Comparison of ENCODE assay signal across 8 cellular contexts in genomic region chr6:44074383-44075136, GRCh38.
DNase-seq lines count a peak whose midpoint lies in the region; ATAC-seq and TF ChIP-seq lines count a peak whose summit lies in the region.

No MANE protein-coding gene starts in this region.

- no peaks in the 10 kb centered on the region for H3K36me3 ChIP-seq in effector memory CD4-positive, alpha-beta T cell (ENCODE audit: control insufficient read depth, insufficient read depth, low read length)
- H3K36me3 ChIP-seq in muscle layer of duodenum (ENCODE audit: control insufficient read depth in 1 of 2, insufficient read depth in 2 of 2, low read length in 2 of 2): no peaks in the 10 kb centered on the region

- H3K9me3 Mint-ChIP-seq in stimulated activated memory B cell treated with anti-CD40 and anti-IgM and Interleukin-4, amounts not matched to agents 10 μg/mL and 1 μg/mL and 100 μg/mL, for 72 hours: no peaks in the 10 kb centered on the region

- no peak overlapping the region for H3K27ac Mint-ChIP-seq in stimulated activated memory B cell treated with anti-CD40 and anti-IgM and Interleukin-4, amounts not matched to agents 10 μg/mL and 1 μg/mL and 100 μg/mL, for 72 hours

- peaks cover 86% of the 10 kb centered on the region for H3K27me3 Mint-ChIP-seq in stimulated activated memory B cell treated with anti-CD40 and anti-IgM and Interleukin-4, amounts not matched to agents 10 μg/mL and 1 μg/mL and 100 μg/mL, for 72 hours

- peak overlapping the region; percentile 18 for H3K4me3 ChIP-seq in effector memory CD4-positive, alpha-beta T cell (ENCODE audit: insufficient read depth, low read depth, low read length, poor library complexity, severe bottlenecking)
- peak overlapping the region in 1 of 2 donors; percentile 53 for H3K4me3 ChIP-seq in muscle layer of duodenum (ENCODE audit: low read depth in 1 of 2, low read length in 2 of 2)

- TF ChIP-seq CTCF in GM13976 (IDR thresholded peaks at IDR 0.05; ENCODE audit: borderline replicate concordance, control extremely low read depth, extremely low read depth, insufficient read depth, missing control alignments): peak; percentile 90

- peaks cover 11% of the 10 kb centered on the region for H3K4me1 ChIP-seq in effector memory CD4-positive, alpha-beta T cell (ENCODE audit: control insufficient read depth, insufficient read depth, low read length, poor library complexity, severe bottlenecking)
- H3K4me1 ChIP-seq in muscle layer of duodenum (ENCODE audit: control insufficient read depth in 1 of 2, insufficient read depth in 2 of 2, low read length in 2 of 2): peaks cover 12 to 46% of the 10 kb centered on the region in 2 donors

- ATAC-seq in HG03469 (IDR thresholded peaks at IDR 0.05; ENCODE audit: unreplicated experiment): peak; percentile 33
- peak; percentile 64 for ATAC-seq in stimulated activated memory B cell treated with anti-CD40 and anti-IgM and Interleukin-4, amounts not matched to agents 10 μg/mL and 1 μg/mL and 100 μg/mL, for 72 hours
- ATAC-seq in GM19324 (IDR thresholded peaks at IDR 0.05; ENCODE audit: low FRiP score, unreplicated experiment): no peak

- peaks cover 9% of the 10 kb centered on the region for H3K27me3 ChIP-seq in effector memory CD4-positive, alpha-beta T cell (replicated peaks; ENCODE audit: control insufficient read depth, insufficient read depth, low read length, poor library complexity, severe bottlenecking)
- no peaks in the 10 kb centered on the region for H3K27me3 ChIP-seq in muscle layer of duodenum (ENCODE audit: low read depth, low read length)

- no peaks in the 10 kb centered on the region for H3K9me3 ChIP-seq in effector memory CD4-positive, alpha-beta T cell (ENCODE audit: control insufficient read depth, low read length)
- H3K9me3 ChIP-seq in muscle layer of duodenum (ENCODE audit: control insufficient read depth in 1 of 2, low read length in 2 of 2): no peaks in the 10 kb centered on the region

- H3K36me3 Mint-ChIP-seq in stimulated activated memory B cell treated with anti-CD40 and anti-IgM and Interleukin-4, amounts not matched to agents 10 μg/mL and 1 μg/mL and 100 μg/mL, for 72 hours: no peaks in the 10 kb centered on the region

- peak overlapping the region; percentile 71 for H3K4me3 Mint-ChIP-seq in stimulated activated memory B cell treated with anti-CD40 and anti-IgM and Interleukin-4, amounts not matched to agents 10 μg/mL and 1 μg/mL and 100 μg/mL, for 72 hours

- peak; percentile 88 for DNase-seq in GM13976 (ENCODE audit: low spot score)
- peak; percentile 57 for DNase-seq in activated CD4-positive, alpha-beta T cell treated with anti-CD3 and anti-CD28 coated beads, Interleukin-2, amount 50 U/mL, for 1 hour
- peak; percentile 28 to 35 (median 29) for DNase-seq in effector memory CD4-positive, alpha-beta T cell
- DNase-seq in OCI-M1 (lab: John Stamatoyannopoulos, UW): no peak

- H3K27ac ChIP-seq in effector memory CD4-positive, alpha-beta T cell (ENCODE audit: insufficient read depth, low read length, poor library complexity, severe bottlenecking): no peak overlapping the region
- H3K27ac ChIP-seq in muscle layer of duodenum (ENCODE audit: low read length): peak overlapping the region; percentile 65

- in situ Hi-C loops in GM13976 (cut with MboI; ENCODE audit: low sequenced_read_pairs, unreplicated experiment): no loop called here

- H3K4me1 Mint-ChIP-seq in stimulated activated memory B cell treated with anti-CD40 and anti-IgM and Interleukin-4, amounts not matched to agents 10 μg/mL and 1 μg/mL and 100 μg/mL, for 72 hours: peaks cover 23% of the 10 kb centered on the region
